ENCODE assay signal across 17 cellular contexts in the genomic region with DNA sequence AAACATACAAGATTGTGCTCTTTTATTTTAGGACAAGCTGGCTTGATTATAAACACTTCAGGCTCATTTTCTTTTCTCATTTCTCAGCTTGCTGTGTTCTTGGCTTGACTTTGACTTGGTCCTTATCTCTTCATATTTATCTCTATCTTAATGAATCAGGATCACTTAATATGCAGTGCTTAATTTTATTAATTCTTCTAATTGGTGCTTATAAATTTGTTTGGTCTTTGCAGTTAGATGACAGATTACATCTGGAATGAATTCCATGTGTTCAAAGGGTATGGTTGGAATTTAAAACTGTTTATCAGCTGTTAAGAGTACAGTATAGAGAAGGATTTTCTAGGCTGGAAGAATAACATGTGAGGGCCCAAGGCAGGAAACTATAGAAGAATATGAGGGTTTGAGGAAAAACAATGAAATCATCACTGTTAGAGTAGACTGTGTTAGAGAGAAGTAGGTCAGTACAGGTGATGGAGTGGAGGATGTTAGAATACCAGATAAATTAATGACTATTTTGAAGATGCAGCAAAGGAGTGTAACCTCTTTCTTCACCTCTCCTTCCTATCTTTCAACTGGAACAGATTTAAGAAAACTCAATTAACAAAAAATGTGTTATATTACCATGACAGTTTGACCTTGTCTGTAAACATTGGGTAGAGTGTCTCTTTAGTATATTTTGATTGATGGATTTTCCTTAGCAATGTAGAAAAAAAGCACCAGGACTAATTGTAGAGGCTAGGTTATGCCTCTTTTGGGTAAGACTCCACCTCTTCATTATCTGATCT.
DNase-seq lines count a peak whose midpoint lies in the region; ATAC-seq, FAIRE-seq and TF ChIP-seq lines count a peak whose summit lies in the region.
"Had no signal": no experiment of that assay in that cellular context is flagged by ENCODE, and none has a peak within 500 bp of the region (broad histone marks: within the 10 kb centered on the region; RNA-seq: fewer than 3 reads in every experiment).

No MANE protein-coding gene starts in this region.

- in situ Hi-C loops in HepG2 (cut with HindIII; ENCODE audit: extremely low pct_ligation_motif_present, low pct_unique_long_range_greater_than_20kb): no loop called here

- no peaks in the 10 kb centered on the region for H4K20me1 ChIP-seq in HepG2 (ENCODE audit: insufficient read depth, low read length)

- TF ChIP-seq POLR2A in HepG2 (IDR thresholded peaks at IDR 0.05; ENCODE audit: insufficient read depth in 1 of 2, low read depth in 2 of 2, low read length in 2 of 2): no peak

- peaks cover 7% of the 10 kb centered on the region for H3K36me3 Mint-ChIP-seq in brain

- peak overlapping the region; percentile 18; the same call in 1 of the 2 replicates for H3K4me2 ChIP-seq in HepG2 (ENCODE audit: low read depth, low read length)
- H3K4me2 ChIP-seq: KMS-11 had no signal

- no peak overlapping the region for H3K9ac ChIP-seq in HepG2 (ENCODE audit: insufficient read depth, low read depth, low read length)
- H3K9ac ChIP-seq: KMS-11 had no signal

- peak in 1 of 2 donors; percentile 19 for DNase-seq in cardiac muscle cell (ENCODE audit: low read depth in 1 of 2, low spot score in 1 of 2)
- DNase-seq in cardiac septum (ENCODE audit: low spot score): no peak
- no peak for DNase-seq in HepG2 (ENCODE audit: low spot score)
- DNase-seq in upper lobe of right lung: no peak
- DNase-seq in activated CD4-positive, alpha-beta T cell treated with anti-CD3 and anti-CD28 coated beads for 1 hour: no peak
- DNase-seq: activated CD8-positive, alpha-beta T cell treated with anti-CD3 and anti-CD28 coated beads for 36 hours; activated gamma-delta T cell treated with Interleukin-2 at 50 U/mL for 16 hours; NCI-H1694; NCI-H526 had no signal

- no TSS peak for BruUV-seq in HepG2 (replicated peaks; lab: Mats Ljungman, UMichigan)

- no peak overlapping the region for H2AFZ ChIP-seq in HepG2 (ENCODE audit: low read length)

- intact Hi-C loops in cardiac septum (cut with DNase I): loop anchor here (10.0 kb wide), 1 partner anchor 172 kb away; no protein-coding TSS in a partner anchor
- intact Hi-C loops in HepG2 (cut with micrococcal nuclease; ENCODE audit: unreplicated experiment): no loop called here
- intact Hi-C loops in upper lobe of right lung (cut with DNase I): no loop called here

- no peak overlapping the region for H3K4me3 ChIP-seq in cardiac muscle cell
- no peak overlapping the region for H3K4me3 ChIP-seq in HepG2 (replicated peaks in 1 of 3; ENCODE audit: insufficient read depth in 1 of 3, low read depth in 2 of 3, low read length in 3 of 3)
- no peak overlapping the region for H3K4me3 ChIP-seq in upper lobe of right lung
- H3K4me3 ChIP-seq: body of pancreas, lung, suprapubic skin had no signal

- H3K79me2 ChIP-seq in HepG2 (ENCODE audit: insufficient read depth, low read length): no peaks in the 10 kb centered on the region

- POLR2A ChIA-PET in HepG2 (lab: Yijun Ruan, JAX): no interaction called here

- TF ChIP-seq CTCF in cardiac muscle cell (IDR thresholded peaks at IDR 0.05; ENCODE audit: low read depth, low read length) (no peak), brain (conservative IDR thresholded peaks at IDR 0.05) (no peak), HepG2 (CRISPR knock-in tag; IDR thresholded peaks at IDR 0.05) (no peak), upper lobe of right lung (IDR thresholded peaks at IDR 0.05) (no peak)

- TF ChIP-seq EP300 in HepG2 (IDR thresholded peaks at IDR 0.05; ENCODE audit: low read depth in 2 of 2, low read length in 2 of 2) (no peak), HepG2 (CRISPR knock-in tag; IDR thresholded peaks at IDR 0.05; ENCODE audit: borderline replicate concordance) (no peak)

- no peak for FAIRE-seq in HepG2 (lab: Jason Lieb, UNC)
- FAIRE-seq: TTC549 had no signal

- H3K36me3 ChIP-seq in cardiac muscle cell: no peaks in the 10 kb centered on the region
- H3K36me3 ChIP-seq in HepG2 (replicated peaks in 1 of 2; ENCODE audit: control insufficient read depth in 1 of 2, insufficient read depth in 2 of 2, low read length in 2 of 2): no peaks in the 10 kb centered on the region
- no peaks in the 10 kb centered on the region for H3K36me3 ChIP-seq in upper lobe of right lung
- H3K36me3 ChIP-seq: suprapubic skin had no signal

- no peak for TF ChIP-seq RAD21 in HepG2 (CRISPR knock-in tag; IDR thresholded peaks at IDR 0.05)

- CTCF ChIA-PET in HepG2 (lab: Yijun Ruan, JAX; ENCODE audit: low intra/inter-chr PET ratio, low total read pairs): no interaction called here

- H3K9me3 Mint-ChIP-seq in brain: peaks cover 0 to 3% (median 2%) of the 10 kb centered on the region in 5 experiments
- H3K9me3 Mint-ChIP-seq: activated CD8-positive, alpha-beta T cell treated with anti-CD3 and anti-CD28 coated beads for 36 hours had no signal

- H3K27me3 ChIP-seq in cardiac muscle cell: no peaks in the 10 kb centered on the region
- H3K27me3 ChIP-seq in HepG2 (ENCODE audit: control insufficient read depth in 1 of 2, insufficient read depth in 2 of 2, low read length in 2 of 2): no peaks in the 10 kb centered on the region
- no peaks in the 10 kb centered on the region for H3K27me3 ChIP-seq in upper lobe of right lung
- H3K27me3 ChIP-seq: body of pancreas, suprapubic skin had no signal

- no peaks in the 10 kb centered on the region for H3K9me3 ChIP-seq in cardiac muscle cell (ENCODE audit: low read depth)
- H3K9me3 ChIP-seq in HepG2 (ENCODE audit: low read length): no peaks in the 10 kb centered on the region
- no peaks in the 10 kb centered on the region for H3K9me3 ChIP-seq in upper lobe of right lung
- H3K9me3 ChIP-seq: body of pancreas, suprapubic skin had no signal

- H3K27ac ChIP-seq in cardiac muscle cell (peak overlapping the region; percentile 3), HepG2 (ENCODE audit: extremely low read length, insufficient read depth, low read length) (peak overlapping the region; percentile 7), upper lobe of right lung (peak overlapping the region; percentile 15)
- H3K27ac ChIP-seq: body of pancreas, KMS-11, suprapubic skin had no signal

- no peaks in the 10 kb centered on the region for H3K27me3 Mint-ChIP-seq in brain
- H3K27me3 Mint-ChIP-seq: activated CD8-positive, alpha-beta T cell treated with anti-CD3 and anti-CD28 coated beads for 36 hours had no signal

- peak; percentile 40; the same call in 2 of the 3 replicates for ATAC-seq in HepG2
- no peak for ATAC-seq in upper lobe of right lung
- no peak for ATAC-seq in HG03342 (IDR thresholded peaks at IDR 0.05; ENCODE audit: unreplicated experiment)
- ATAC-seq in GM19463 (IDR thresholded peaks at IDR 0.05; ENCODE audit: unreplicated experiment): no peak
- ATAC-seq: activated CD8-positive, alpha-beta T cell treated with anti-CD3 and anti-CD28 coated beads for 36 hours; body of pancreas had no signal

- peak overlapping the region; percentile 16 to 76 (median 54) for H3K27ac Mint-ChIP-seq in brain
- H3K27ac Mint-ChIP-seq: activated CD8-positive, alpha-beta T cell treated with anti-CD3 and anti-CD28 coated beads for 36 hours had no signal

- peak overlapping the region in 4 of 5 experiments; percentile 10 to 76 (median 62) for H3K4me3 Mint-ChIP-seq in brain
- H3K4me3 Mint-ChIP-seq: activated CD8-positive, alpha-beta T cell treated with anti-CD3 and anti-CD28 coated beads for 36 hours had no signal

- peaks cover 34% of the 10 kb centered on the region for H3K4me1 ChIP-seq in cardiac muscle cell (ENCODE audit: low read depth)
- peaks cover 18% of the 10 kb centered on the region for H3K4me1 ChIP-seq in HepG2 (ENCODE audit: insufficient read depth, low read length)
- peaks cover 13% of the 10 kb centered on the region for H3K4me1 ChIP-seq in upper lobe of right lung

- H3K4me1 Mint-ChIP-seq in brain: peaks cover 64% of the 10 kb centered on the region

TF ChIP-seq in HepG2, 621 proteins besides CTCF, POLR2A, EP300 and RAD21:
- TF ChIP-seq SAP130 (CRISPR knock-in tag; IDR thresholded peaks at IDR 0.05; ENCODE audit: low read depth) (0 out of 2 replicates have a peak, but pooled peaks have one; percentile 4), NFE2L1 (CRISPR knock-in tag; IDR thresholded peaks at IDR 0.05; ENCODE audit: borderline replicate concordance) (no peak), ATF7-NPFF (CRISPR knock-in tag; IDR thresholded peaks at IDR 0.05; ENCODE audit: low read depth) (no peak), HDAC6 (IDR thresholded peaks at IDR 0.05; ENCODE audit: low read depth, low read length) (no peak)
- TF ChIP-seq, protein P1, sequence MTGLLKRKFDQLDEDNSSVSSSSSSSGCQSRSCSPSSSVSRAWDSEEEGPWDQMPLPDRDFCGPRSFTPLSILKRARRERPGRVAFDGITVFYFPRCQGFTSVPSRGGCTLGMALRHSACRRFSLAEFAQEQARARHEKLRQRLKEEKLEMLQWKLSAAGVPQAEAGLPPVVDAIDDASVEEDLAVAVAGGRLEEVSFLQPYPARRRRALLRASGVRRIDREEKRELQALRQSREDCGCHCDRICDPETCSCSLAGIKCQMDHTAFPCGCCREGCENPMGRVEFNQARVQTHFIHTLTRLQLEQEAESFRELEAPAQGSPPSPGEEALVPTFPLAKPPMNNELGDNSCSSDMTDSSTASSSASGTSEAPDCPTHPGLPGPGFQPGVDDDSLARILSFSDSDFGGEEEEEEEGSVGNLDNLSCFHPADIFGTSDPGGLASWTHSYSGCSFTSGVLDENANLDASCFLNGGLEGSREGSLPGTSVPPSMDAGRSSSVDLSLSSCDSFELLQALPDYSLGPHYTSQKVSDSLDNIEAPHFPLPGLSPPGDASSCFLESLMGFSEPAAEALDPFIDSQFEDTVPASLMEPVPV (CRISPR knock-in tag; IDR thresholded peaks at IDR 0.05): no peak
TF ChIP-seq in HepG2: peak in this region for 1.
